ENCODE assay signal across 16 cellular contexts in genomic region chr5:31106742-31107546, GRCh38.
A peak's percentile ranks its signal among the peaks of the same experiment; 100 is the strongest.
DNase-seq lines count a peak whose midpoint lies in the region; ATAC-seq and TF ChIP-seq lines count a peak whose summit lies in the region.
"Had no signal": no experiment of that assay in that cellular context is flagged by ENCODE, and none has a peak within 500 bp of the region (broad histone marks: within the 10 kb centered on the region; RNA-seq: fewer than 3 reads in every experiment).

No MANE protein-coding gene starts in this region.

- H3K27ac Mint-ChIP-seq in HFFc6: peak overlapping the region; percentile 81; the same call in 1 of the 2 replicates
- peak overlapping the region; percentile 27 for H3K27ac Mint-ChIP-seq in osteocyte (ENCODE audit: unreplicated experiment)
- H3K27ac Mint-ChIP-seq: activated B cell treated with CpG ODN at 0.5 μM for 24 hours had no signal

- no peaks in the 10 kb centered on the region for H3K36me3 ChIP-seq in PC-3 (ENCODE audit: low read depth, low read length)
- H3K36me3 ChIP-seq: lower lobe of right lung, tibial nerve had no signal

- H3K4me3 Mint-ChIP-seq in HFFc6 (peak overlapping the region; percentile 63; the same call in 1 of the 2 replicates), osteocyte (ENCODE audit: unreplicated experiment) (no peak overlapping the region)
- H3K4me3 Mint-ChIP-seq: activated B cell treated with CpG ODN at 0.5 μM for 24 hours; central memory CD8-positive, alpha-beta T cell had no signal

- H3K27me3 Mint-ChIP-seq in HFFc6 (ENCODE audit: insufficient read depth) (no peaks in the 10 kb centered on the region), osteocyte (ENCODE audit: unreplicated experiment) (no peaks in the 10 kb centered on the region)
- H3K27me3 Mint-ChIP-seq: activated B cell treated with CpG ODN at 0.5 μM for 24 hours; central memory CD8-positive, alpha-beta T cell had no signal

- peak overlapping the region; percentile 44 for H3K27ac ChIP-seq in PC-3 (ENCODE audit: low read length)
- H3K27ac ChIP-seq: foreskin keratinocyte, lower lobe of right lung, tibial nerve had no signal

- BruUV-seq in PC-3 (replicated peaks; lab: Mats Ljungman, UMichigan): no TSS peak

- no peaks in the 10 kb centered on the region for H3K27me3 ChIP-seq in PC-3 (ENCODE audit: low read length)
- H3K27me3 ChIP-seq: foreskin keratinocyte, tibial nerve had no signal

- peak overlapping the region; percentile 5; the same call in 1 of the 2 replicates for H3K4me3 ChIP-seq in PC-3 (ENCODE audit: low read length)
- no peak overlapping the region for H3K4me3 ChIP-seq in fibroblast of pulmonary artery (replicated peaks; ENCODE audit: low read depth, low read length)
- H3K4me3 ChIP-seq: GM12878, lower lobe of right lung, tibial nerve had no signal

- H4K20me1 ChIP-seq in PC-3 (ENCODE audit: low read length): no peaks in the 10 kb centered on the region

- H3K9ac ChIP-seq in PC-3 (ENCODE audit: low read length): no peak overlapping the region

- peak overlapping the region; percentile 70 for H2AFZ ChIP-seq in PC-3 (ENCODE audit: low read length)

- peaks cover 17% of the 10 kb centered on the region for H3K4me1 ChIP-seq in PC-3 (ENCODE audit: insufficient read depth, low read length)
- H3K4me1 ChIP-seq: foreskin keratinocyte, lower lobe of right lung, tibial nerve had no signal

- POLR2A ChIA-PET in PC-3 (lab: Charles Lee; ENCODE audit: unreplicated experiment) (no interaction called here), HEK293T (lab: Yijun Ruan, JAX) (no interaction called here)

- H3K36me3 Mint-ChIP-seq in HFFc6 (ENCODE audit: low read depth) (no peaks in the 10 kb centered on the region), osteocyte (ENCODE audit: unreplicated experiment) (no peaks in the 10 kb centered on the region)

- no peaks in the 10 kb centered on the region; the same call in 1 of the 2 replicates for H3K9me3 Mint-ChIP-seq in HFFc6
- no peaks in the 10 kb centered on the region for H3K9me3 Mint-ChIP-seq in osteocyte (ENCODE audit: unreplicated experiment)

- peak; percentile 64 for ATAC-seq in PC-3
- no peak for ATAC-seq in GM21515 (IDR thresholded peaks at IDR 0.05; ENCODE audit: unreplicated experiment)
- ATAC-seq: foreskin keratinocyte, GM12878, lower lobe of right lung had no signal

- peak overlapping the region; percentile 54 for H3K4me2 ChIP-seq in PC-3 (ENCODE audit: low read length)

- DNase-seq in HFFc6 (no peak), PC-3 (peak; percentile 69), fibroblast of pulmonary artery (ENCODE audit: low read depth) (peak; percentile 53), osteocyte (ENCODE audit: extremely low spot score, unreplicated experiment) (no peak), HEK293T (ENCODE audit: extremely low spot score) (no peak), RPMI8226 (no peak)
- DNase-seq in stimulated activated naive CD4-positive, alpha-beta T cell treated with Interleukin-2 at 50 U/mL for 16 hours (lab: John Stamatoyannopoulos, UW): no peak
- DNase-seq: activated B cell treated with CpG ODN at 0.5 μM for 24 hours; activated T-cell treated with anti-CD3 and anti-CD28 coated beads, Interleukin-2, amount 50 U/mL, for 48 hours; Calu3; foreskin keratinocyte; lower lobe of right lung had no signal

- no peak for TF ChIP-seq CTCF in HFFc6 (IDR thresholded peaks at IDR 0.05)
- TF ChIP-seq CTCF in PC-3 (conservative IDR thresholded peaks at IDR 0.05; ENCODE audit: low read depth, low read length): no peak
- no peak for TF ChIP-seq CTCF in fibroblast of pulmonary artery (IDR thresholded peaks at IDR 0.05; ENCODE audit: low read length, missing control alignments)
- no peak for TF ChIP-seq CTCF in osteocyte (IDR thresholded peaks at IDR 0.05)

- no peaks in the 10 kb centered on the region for H3K79me2 ChIP-seq in PC-3 (ENCODE audit: low read length)

- no peaks in the 10 kb centered on the region for H3F3A ChIP-seq in PC-3 (ENCODE audit: low read length, unreplicated experiment)

- no peaks in the 10 kb centered on the region for H3K9me2 ChIP-seq in PC-3 (replicated peaks; ENCODE audit: low read length)

- no peaks in the 10 kb centered on the region for H3K9me3 ChIP-seq in PC-3 (ENCODE audit: low read length)
- H3K9me3 ChIP-seq: lower lobe of right lung, tibial nerve had no signal

- peaks cover 41% of the 10 kb centered on the region; the same call in 1 of the 2 replicates for H3K4me1 Mint-ChIP-seq in HFFc6 (ENCODE audit: low read depth)
- H3K4me1 Mint-ChIP-seq in osteocyte (ENCODE audit: unreplicated experiment): peaks cover 16% of the 10 kb centered on the region
- H3K4me1 Mint-ChIP-seq: activated B cell treated with CpG ODN at 0.5 μM for 24 hours; central memory CD8-positive, alpha-beta T cell had no signal

- CTCF ChIA-PET in PC-3 (lab: Charles Lee): no interaction called here
- CTCF ChIA-PET in HEK293T (lab: Yijun Ruan, JAX): interaction anchor here (0.6 kb wide), 1 partner anchor 11 kb away, joined by 3 read pairs; no protein-coding TSS in a partner anchor

- intact Hi-C loops in PC-3 (cut with micrococcal nuclease): no loop called here

TF ChIP-seq in HEK293T, 16 proteins besides CTCF, POLR2A, EP300 and RAD21:
- TF ChIP-seq ELF4 (IDR thresholded peaks at IDR 0.05) (no peak), TARDBP (IDR thresholded peaks at IDR 0.05) (no peak), HDGF (IDR thresholded peaks at IDR 0.05; ENCODE audit: borderline replicate concordance) (no peak), SP1 (IDR thresholded peaks at IDR 0.05) (no peak), ARNT (IDR thresholded peaks at IDR 0.05) (no peak), FOXM1 (IDR thresholded peaks at IDR 0.05; ENCODE audit: borderline replicate concordance) (no peak), NFRKB (IDR thresholded peaks at IDR 0.05) (no peak), PKNOX1 (IDR thresholded peaks at IDR 0.05) (no peak), FOXA1 (IDR thresholded peaks at IDR 0.05) (no peak), ZNF384 (IDR thresholded peaks at IDR 0.05) (no peak), L3MBTL2 (conservative IDR thresholded peaks at IDR 0.05) (no peak), FOXK2 (IDR thresholded peaks at IDR 0.05) (no peak), LEF1 (IDR thresholded peaks at IDR 0.05; ENCODE audit: borderline replicate concordance) (no peak)

Comparison
In these comparisons a context has a peak if more than half of its experiments do, and no peak if none do; other contexts are left out.
1. DNase-seq: peak in PC-3 (single experiment) and fibroblast of pulmonary artery (single experiment); none in HFFc6 (single experiment), osteocyte (single experiment), HEK293T (single experiment), stimulated activated naive CD4-positive, alpha-beta T cell treated with Interleukin-2 at 50 U/mL for 16 hours (single experiment) and RPMI8226 (single experiment).